1 cellular context compared by ENCODE assay signal in genomic region chr18:58848685-58849084, GRCh38.
TF ChIP-seq lines count a peak whose summit lies in the region.

No MANE protein-coding gene starts in this region.

TF ChIP-seq in HepG2, 621 proteins besides CTCF, POLR2A, EP300 and RAD21:
- TF ChIP-seq GMEB1 (CRISPR knock-in tag; IDR thresholded peaks at IDR 0.05; ENCODE audit: borderline replicate concordance) (no peak), ZNF383 (CRISPR knock-in tag; IDR thresholded peaks at IDR 0.05; ENCODE audit: borderline replicate concordance) (no peak)
